ENCODE assay signal across 22 cellular contexts in genomic region chr15:81014446-81015093, GRCh38. TPM values are rescaled to one million over a fixed set of nuclear protein-coding genes. Genes with fewer than 3 reads are reported as not detected.
DNase-seq lines count a peak whose midpoint lies in the region; ATAC-seq and TF ChIP-seq lines count a peak whose summit lies in the region.
"Had no signal": no experiment of that assay in that cellular context is flagged by ENCODE, and none has a peak within 500 bp of the region (broad histone marks: within the 10 kb centered on the region; RNA-seq: fewer than 3 reads in every experiment).

No MANE protein-coding gene starts in this region.

- no peak overlapping the region for H3K4me2 ChIP-seq in mesendoderm (ENCODE audit: low read length)
- H3K4me2 ChIP-seq in PC-9: no peak overlapping the region

- 70 to 75% methylated on average over 9 of the region's 9 CpGs for WGBS in heart right ventricle, 2 donors
- WGBS in mesendoderm (ENCODE audit: extremely low coverage, insufficient coverage, low lambda C conversion rate): no CpG with 5 or more reads among the region's 9 CpGs

- H2BK15ac ChIP-seq in mesendoderm (replicated peaks; ENCODE audit: low read depth): no peak overlapping the region

- no peak overlapping the region for H3K9ac ChIP-seq in mesendoderm (ENCODE audit: low read length)

- no peak overlapping the region for H2AK5ac ChIP-seq in mesendoderm (ENCODE audit: low read length)

- H2AFZ ChIP-seq in PC-9: no peak overlapping the region

- H3K9me3 ChIP-seq in heart right ventricle (no peaks in the 10 kb centered on the region), PC-9 (ENCODE audit: insufficient read depth, low read depth) (no peaks in the 10 kb centered on the region)

- H4K20me1 ChIP-seq in PC-9 (ENCODE audit: insufficient read depth): peaks cover 14% of the 10 kb centered on the region

- no peaks in the 10 kb centered on the region for H3F3A ChIP-seq in PC-9 (ENCODE audit: insufficient read depth, low read depth)

- H3K27me3 ChIP-seq in heart right ventricle: no peaks in the 10 kb centered on the region
- no peaks in the 10 kb centered on the region for H3K27me3 ChIP-seq in mesendoderm (ENCODE audit: insufficient read depth, low read length, poor library complexity)
- no peaks in the 10 kb centered on the region for H3K27me3 ChIP-seq in PC-9 (ENCODE audit: insufficient read depth, low read depth)

- H2BK120ac ChIP-seq in mesendoderm (ENCODE audit: low read depth, low read length): no peak overlapping the region

- H3K27ac ChIP-seq in heart right ventricle: peak overlapping the region in 6 of 10 donors; percentile 28 to 69 (median 46)
- H3K27ac ChIP-seq in mesendoderm (ENCODE audit: low read depth, low read length): no peak overlapping the region
- no peak overlapping the region for H3K27ac ChIP-seq in PC-9
- H3K27ac ChIP-seq: 22Rv1, C4-2B, SK-N-MC had no signal

- H3K56ac ChIP-seq in mesendoderm (ENCODE audit: low read length): no peak overlapping the region

- H3K4me3 ChIP-seq in heart right ventricle: no peak overlapping the region
- no peak overlapping the region for H3K4me3 ChIP-seq in mesendoderm (ENCODE audit: low read length)
- no peak overlapping the region for H3K4me3 ChIP-seq in PC-9
- H3K4me3 ChIP-seq: SK-N-MC had no signal

- intact Hi-C loops in heart right ventricle (cut with DNase I): no loop called here
- intact Hi-C loops in Right ventricle myocardium superior (cut with DNase I): no loop called here
- intact Hi-C loops in PC-9 (cut with micrococcal nuclease; ENCODE audit: unreplicated experiment): no loop called here

- no peak overlapping the region for H3K18ac ChIP-seq in mesendoderm (ENCODE audit: low read length)

- no peaks in the 10 kb centered on the region for H3K9me2 ChIP-seq in PC-9 (ENCODE audit: insufficient read depth)

- H3K36me3 ChIP-seq in heart right ventricle (no peaks in the 10 kb centered on the region), mesendoderm (ENCODE audit: control insufficient read depth, insufficient read depth, low read length) (no peaks in the 10 kb centered on the region), PC-9 (ENCODE audit: low read depth) (no peaks in the 10 kb centered on the region)

- ATAC-seq in heart right ventricle (peak in 4 of 8 donors; percentile 7 to 39 (median 30)), Right ventricle myocardium superior (ENCODE audit: poor library complexity) (no peak), HG03039 (IDR thresholded peaks at IDR 0.05; ENCODE audit: unreplicated experiment) (no peak), HG03196 (IDR thresholded peaks at IDR 0.05; ENCODE audit: unreplicated experiment) (no peak)

- no peak overlapping the region for H4K8ac ChIP-seq in mesendoderm (ENCODE audit: low read depth, low read length)

- TF ChIP-seq CTCF in heart right ventricle (IDR thresholded peaks at IDR 0.05): no peak
- no peak for TF ChIP-seq CTCF in PC-9 (conservative IDR thresholded peaks at IDR 0.05)

- H2BK5ac ChIP-seq in mesendoderm (ENCODE audit: low read length): no peak overlapping the region

- CTCF ChIA-PET in PC-9 (lab: Charles Lee): no interaction called here

- BruUV-seq in PC-9 (replicated peaks; lab: Mats Ljungman, UMichigan): no TSS peak

- no peak overlapping the region for H4K5ac ChIP-seq in mesendoderm (ENCODE audit: low read length)

- no peak overlapping the region for H3K4ac ChIP-seq in mesendoderm (ENCODE audit: low read depth, low read length)

- DNase-seq in heart right ventricle (no peak), Right ventricle myocardium superior (no peak), cerebellum (ENCODE audit: low spot score) (peak; percentile 47), mesendoderm (no peak), PC-9 (no peak), NCI-H82 (lab: John Stamatoyannopoulos, UW) (no peak)
- DNase-seq: GDM1, KBM-7, NCI-H1105, NCI-H1694, NCI-H2081, NCI-H2171, NCI-H345, NCI-H524, NCI-H774, SHP77, SW 1271 had no signal

- H3K79me2 ChIP-seq in mesendoderm (ENCODE audit: control insufficient read depth, insufficient read depth, low read length) (no peaks in the 10 kb centered on the region), PC-9 (ENCODE audit: low read depth) (peaks cover 6% of the 10 kb centered on the region)

- H3K4me1 ChIP-seq in heart right ventricle (peaks cover 10 to 73% (median 49%) of the 10 kb centered on the region in 9 donors), mesendoderm (ENCODE audit: control insufficient read depth, low read depth, low read length) (no peaks in the 10 kb centered on the region), PC-9 (replicated peaks; ENCODE audit: insufficient read depth) (no peaks in the 10 kb centered on the region)

- peak overlapping the region; percentile 9 for H3K23ac ChIP-seq in mesendoderm (ENCODE audit: low read length)

- POLR2A ChIA-PET in PC-9 (lab: Charles Lee; ENCODE audit: unreplicated experiment): no interaction called here

- no peaks in the 10 kb centered on the region for H3K79me1 ChIP-seq in mesendoderm (ENCODE audit: low read length)

RNA-seq across cellular contexts. Expression of gene TLNRD1, which starts 13.8 kb away (rescaled TPM):
- total RNA-seq in heart right ventricle (10 to 100 TPM in 2 of 10 donors, 1 to 10 TPM in 8; 4.3 to 19.4 (median 6.3) TPM), Right ventricle myocardium superior (6.1 TPM), cerebellum (8.3 TPM), PC-9 (2021) (14.9 and 18.2 TPM in 2 replicates)
- 1 to 10 TPM; 5.1 to 8.5 TPM for polyA plus RNA-seq in heart right ventricle
- 19.4 TPM for polyA plus RNA-seq in mesendoderm (2013, experiment 1 of 2)
- 19.5 TPM for polyA plus RNA-seq in mesendoderm (2013, experiment 2 of 2)

RNA-seq across cellular contexts. Expression of gene MESD, which starts 25.0 kb away (rescaled TPM):
- total RNA-seq in heart right ventricle (10 to 100 TPM; 11.1 to 17.6 (median 15.2) TPM), Right ventricle myocardium superior (12.5 TPM), cerebellum (22.1 TPM), PC-9 (2021) (21.9 and 22.8 TPM in 2 replicates)
- 10 to 100 TPM; 13.4 TPM for polyA plus RNA-seq in heart right ventricle
- polyA plus RNA-seq in mesendoderm (2013, experiment 1 of 2): 32.1 TPM
- 31.9 TPM for polyA plus RNA-seq in mesendoderm (2013, experiment 2 of 2)

Comparison
In these comparisons a context has a peak if more than half of its experiments do, and no peak if none do; other contexts are left out.
1. H3K27ac ChIP-seq: peak in heart right ventricle (6 of 10); none in mesendoderm (single experiment) and PC-9 (single experiment).